Comparison of ENCODE assay signal across 1 cellular context in genomic region chr15:98522127-98522526, GRCh38.
TF ChIP-seq lines count a peak whose summit lies in the region.

No MANE protein-coding gene starts in this region.

TF ChIP-seq in K562, 482 proteins besides CTCF, POLR2A, EP300 and RAD21 (continued from another document):
- TF ChIP-seq ZBTB40 (IDR thresholded peaks at IDR 0.05) (no peak), ZBTB40 (CRISPR knock-in tag; IDR thresholded peaks at IDR 0.05) (no peak)
